ENCODE assay signal across 1 cellular context in genomic region chr6:45419574-45420082, GRCh38.
TF ChIP-seq lines count a peak whose summit lies in the region.

No MANE protein-coding gene starts in this region.

TF ChIP-seq in K562, 482 proteins besides CTCF, POLR2A, EP300 and RAD21 (continued from another document):
- TF ChIP-seq, protein P1, sequence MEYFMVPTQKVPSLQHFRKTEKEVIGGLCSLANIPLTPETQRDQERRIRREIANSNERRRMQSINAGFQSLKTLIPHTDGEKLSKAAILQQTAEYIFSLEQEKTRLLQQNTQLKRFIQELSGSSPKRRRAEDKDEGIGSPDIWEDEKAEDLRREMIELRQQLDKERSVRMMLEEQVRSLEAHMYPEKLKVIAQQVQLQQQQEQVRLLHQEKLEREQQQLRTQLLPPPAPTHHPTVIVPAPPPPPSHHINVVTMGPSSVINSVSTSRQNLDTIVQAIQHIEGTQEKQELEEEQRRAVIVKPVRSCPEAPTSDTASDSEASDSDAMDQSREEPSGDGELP (CRISPR knock-in tag; IDR thresholded peaks at IDR 0.05; ENCODE audit: borderline replicate concordance) = peak; percentile 31; the same call in 1 of the 2 replicates
- TF ChIP-seq ZNF511 (CRISPR knock-in tag; IDR thresholded peaks at IDR 0.05) (0 out of 2 replicates have a peak, but pooled peaks have one; percentile 12), BHLHE40 (IDR thresholded peaks at IDR 0.05; ENCODE audit: low read length) (0 out of 2 replicates have a peak, but pooled peaks have one; percentile 41), E4F1 (CRISPR knock-in tag; IDR thresholded peaks at IDR 0.05; ENCODE audit: borderline replicate concordance) (no peak), SMC3 (conservative IDR thresholded peaks at IDR 0.05; ENCODE audit: insufficient read depth, low read depth, low read length) (peak; percentile 48), ZFP36 (IDR thresholded peaks at IDR 0.05; ENCODE audit: low read depth, low read length, partially characterized antibody) (peak; percentile 12), E2F1 (CRISPR knock-in tag; IDR thresholded peaks at IDR 0.05) (no peak), XRCC5 (IDR thresholded peaks at IDR 0.05; ENCODE audit: low read depth, low read length) (peak; percentile 52; the same call in 1 of the 2 replicates), ESRRB (CRISPR knock-in tag; IDR thresholded peaks at IDR 0.05; ENCODE audit: borderline replicate concordance) (no peak), HMGN3 (IDR thresholded peaks at IDR 0.05; ENCODE audit: borderline replicate concordance, extremely low read depth, insufficient read length, low read depth, low read length) (peak; percentile 23), HCFC1 (IDR thresholded peaks at IDR 0.05; ENCODE audit: low read depth, low read length) (0 out of 2 replicates have a peak, but pooled peaks have one; percentile 17), MTA3 (IDR thresholded peaks at IDR 0.05; ENCODE audit: borderline replicate concordance) (peak; percentile 9; the same call in 1 of the 2 replicates), RBM39 (optimal IDR thresholded peaks at IDR 0.05; ENCODE audit: low read depth, low read length) (no peak), CEBPZ (IDR thresholded peaks at IDR 0.05; ENCODE audit: borderline replicate concordance, low read depth, low read length) (no peak), MYC (IDR thresholded peaks at IDR 0.05; ENCODE audit: low read depth, low read length) (peak; percentile 42; the same call in 1 of the 2 replicates), MYC (CRISPR knock-in tag; IDR thresholded peaks at IDR 0.05; ENCODE audit: borderline replicate concordance, low read depth) (no peak), POLR2AphosphoS2 (IDR thresholded peaks at IDR 0.05; ENCODE audit: low read length) (no peak), ETS2 (tag; IDR thresholded peaks at IDR 0.05; ENCODE audit: borderline replicate concordance, poor library complexity, severe bottlenecking) (no peak), RUNX1 (IDR thresholded peaks at IDR 0.05; ENCODE audit: low read depth) (no peak), ZBTB33 (CRISPR knock-in tag; IDR thresholded peaks at IDR 0.05) (peak; percentile 72), ETS1 (conservative IDR thresholded peaks at IDR 0.05; ENCODE audit: control insufficient read depth, low read depth, low read length) (no peak), NRF1 (conservative IDR thresholded peaks at IDR 0.05 in 1 of 2, IDR thresholded peaks at IDR 0.05 in 1 of 2) (peak; percentile 46 to 61), ARID2 (IDR thresholded peaks at IDR 0.05) (0 out of 2 replicates have a peak, but pooled peaks have one; percentile 43), CC2D1A (IDR thresholded peaks at IDR 0.05) (peak; percentile 48; the same call in 1 of the 2 replicates), PCBP1 (IDR thresholded peaks at IDR 0.05; ENCODE audit: low read depth, low read length, poor library complexity, severe bottlenecking) (peak; percentile 65), TAF15 (IDR thresholded peaks at IDR 0.05; ENCODE audit: low read depth, low read length) (no peak), CXXC5 (CRISPR knock-in tag; IDR thresholded peaks at IDR 0.05) (0 out of 2 replicates have a peak, but pooled peaks have one; percentile 29)
- TF ChIP-seq, protein P2, sequence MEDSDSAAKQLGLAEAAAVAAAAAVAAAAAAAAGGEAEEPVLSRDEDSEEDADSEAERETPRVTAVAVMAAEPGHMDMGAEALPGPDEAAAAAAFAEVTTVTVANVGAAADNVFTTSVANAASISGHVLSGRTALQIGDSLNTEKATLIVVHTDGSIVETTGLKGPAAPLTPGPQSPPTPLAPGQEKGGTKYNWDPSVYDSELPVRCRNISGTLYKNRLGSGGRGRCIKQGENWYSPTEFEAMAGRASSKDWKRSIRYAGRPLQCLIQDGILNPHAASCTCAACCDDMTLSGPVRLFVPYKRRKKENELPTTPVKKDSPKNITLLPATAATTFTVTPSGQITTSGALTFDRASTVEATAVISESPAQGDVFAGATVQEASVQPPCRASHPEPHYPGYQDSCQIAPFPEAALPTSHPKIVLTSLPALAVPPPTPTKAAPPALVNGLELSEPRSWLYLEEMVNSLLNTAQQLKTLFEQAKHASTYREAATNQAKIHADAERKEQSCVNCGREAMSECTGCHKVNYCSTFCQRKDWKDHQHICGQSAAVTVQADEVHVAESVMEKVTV (CRISPR knock-in tag; IDR thresholded peaks at IDR 0.05) = peak; percentile 91
